Comparison of ENCODE assay signal across 10 cellular contexts in the genomic region with DNA sequence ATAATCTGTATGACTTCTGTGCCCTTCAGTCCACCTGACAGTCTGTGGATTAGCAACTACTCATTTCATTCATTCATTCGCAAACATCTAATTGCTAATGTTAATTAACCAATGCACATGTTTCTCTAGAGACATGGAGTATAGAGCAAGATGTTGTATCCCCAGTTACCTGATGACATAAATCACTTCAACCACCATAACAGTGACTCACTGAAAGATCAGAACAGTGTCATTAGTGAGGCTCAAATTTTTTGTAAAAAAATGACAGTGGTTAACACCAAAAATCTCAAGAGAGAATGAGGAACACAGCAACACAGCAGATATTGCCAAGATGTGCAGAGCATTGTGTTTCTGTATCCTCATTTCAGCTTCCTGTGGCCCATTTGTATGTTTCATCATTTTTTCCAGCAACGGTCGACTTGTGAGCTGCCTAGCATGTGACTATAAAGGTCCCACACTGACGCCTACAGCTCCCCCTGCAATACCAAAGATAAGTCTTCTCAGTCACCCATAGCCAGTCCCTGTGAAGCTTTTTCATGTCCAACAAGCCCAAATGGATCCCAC. TPM values are rescaled to one million over a fixed set of nuclear protein-coding genes. Genes with fewer than 3 reads are reported as not detected.
DNase-seq lines count a peak whose midpoint lies in the region; ATAC-seq, FAIRE-seq and TF ChIP-seq lines count a peak whose summit lies in the region.
"Had no signal": no experiment of that assay in that cellular context is flagged by ENCODE, and none has a peak within 500 bp of the region (broad histone marks: within the 10 kb centered on the region; RNA-seq: fewer than 3 reads in every experiment).

No MANE protein-coding gene starts in this region.

- POLR2A ChIA-PET in SK-N-SH (lab: Yijun Ruan, JAX) = no interaction called here

- H3K36me3 ChIP-seq in SK-N-SH (replicated peaks in 1 of 2; ENCODE audit: control insufficient read depth in 1 of 2, insufficient read depth in 2 of 2, low read length in 1 of 2) (no peaks in the 10 kb centered on the region), gastrocnemius medialis (no peaks in the 10 kb centered on the region)

- no peak overlapping the region for H3K4me2 ChIP-seq in SK-N-SH

- H3K4me3 ChIP-seq in SK-N-SH (ENCODE audit: low read depth in 2 of 2, low read length in 1 of 2) (no peak overlapping the region), gastrocnemius medialis (no peak overlapping the region)

- H3K4me1 ChIP-seq in SK-N-SH (ENCODE audit: control insufficient read depth in 1 of 2, insufficient read depth in 2 of 2, low read depth in 1 of 2, low read length in 1 of 2) (peaks cover 12 to 14% of the 10 kb centered on the region in 2 experiments; a peak in 3 of 4 replicates), gastrocnemius medialis (peaks cover 5 to 6% of the 10 kb centered on the region in 2 donors)

- H4K20me1 ChIP-seq in SK-N-SH (ENCODE audit: insufficient read depth) = no peaks in the 10 kb centered on the region

- in situ Hi-C loops in gastrocnemius medialis (cut with MboI; ENCODE audit: low sequenced_read_pairs in 4 of 4) = no loop called here

- H3K27me3 ChIP-seq in SK-N-SH (ENCODE audit: insufficient read depth) (no peaks in the 10 kb centered on the region), gastrocnemius medialis (no peaks in the 10 kb centered on the region)

- TF ChIP-seq RAD21 in SK-N-SH (IDR thresholded peaks at IDR 0.05; ENCODE audit: low read length) = no peak

- H3F3A ChIP-seq in SK-N-SH (replicated peaks; ENCODE audit: insufficient read depth) = peaks cover 21% of the 10 kb centered on the region

- TF ChIP-seq CTCF in SK-N-SH (IDR thresholded peaks at IDR 0.05) (no peak), gastrocnemius medialis (IDR thresholded peaks at IDR 0.05 in 4 of 5, conservative IDR thresholded peaks at IDR 0.05 in 1 of 5) (no peak)

- no peaks in the 10 kb centered on the region; the same call in 1 of the 2 replicates for H3K9me3 ChIP-seq in SK-N-SH
- H3K9me3 ChIP-seq in gastrocnemius medialis = no peaks in the 10 kb centered on the region

- TF ChIP-seq EP300 in SK-N-SH (IDR thresholded peaks at IDR 0.05; ENCODE audit: borderline replicate concordance in 1 of 2, low read depth in 1 of 2, low read length in 1 of 2) = no peak

- H3K79me2 ChIP-seq in SK-N-SH (ENCODE audit: insufficient read depth) = no peaks in the 10 kb centered on the region

- no peak overlapping the region for H3K27ac ChIP-seq in SK-N-SH (ENCODE audit: low read depth in 2 of 2, low read length in 1 of 2)
- H3K27ac ChIP-seq in gastrocnemius medialis = peak overlapping the region in 2 of 4 donors; percentile 5 to 44

- no peak overlapping the region for H3K9ac ChIP-seq in SK-N-SH

- CTCF ChIA-PET in SK-N-SH (lab: Yijun Ruan, JAX) = no interaction called here

- no peak for DNase-seq in SK-N-SH
- peak; percentile 6 for DNase-seq in activated T-cell treated with anti-CD3 and anti-CD28 coated beads for 48 hours (ENCODE audit: low read depth)
- peak; percentile 24 to 53 for DNase-seq in gastrocnemius medialis
- no peak for DNase-seq in GM12892 (ENCODE audit: insufficient read length)
- no peak for DNase-seq in cerebellum (ENCODE audit: low spot score)

- FAIRE-seq in GM12892 (lab: Jason Lieb, UNC) = no peak
- FAIRE-seq: A204.1 had no signal

- H3K9me2 ChIP-seq in SK-N-SH = no peaks in the 10 kb centered on the region

- peak overlapping the region; percentile 1; the same call in 1 of the 2 replicates for H2AFZ ChIP-seq in SK-N-SH (ENCODE audit: low read depth)

- no peak for TF ChIP-seq POLR2A in gastrocnemius medialis (IDR thresholded peaks at IDR 0.05)
- no peak for TF ChIP-seq POLR2A in GM12892 (IDR thresholded peaks at IDR 0.05; ENCODE audit: low read depth, low read length)

- ATAC-seq in SK-N-SH treated with all-trans-retinoic acid at 6 μM for 48 hours (no peak), HG03196 (IDR thresholded peaks at IDR 0.05; ENCODE audit: unreplicated experiment) (peak; percentile 35), gastrocnemius medialis (peak in 1 of 2 donors; percentile 33), GM21576 (IDR thresholded peaks at IDR 0.05; ENCODE audit: unreplicated experiment) (no peak)

- WGBS in SK-N-SH (ENCODE audit: low lambda C conversion rate) = 88% methylated on average over 4 of the region's 4 CpGs

- intact Hi-C loops in gastrocnemius medialis (cut with DNase I; ENCODE audit: low total_unique reads) = no loop called here

TF ChIP-seq in SK-N-SH, 30 proteins besides CTCF, POLR2A, EP300 and RAD21 (continues in another document):
- TF ChIP-seq, protein P1, sequence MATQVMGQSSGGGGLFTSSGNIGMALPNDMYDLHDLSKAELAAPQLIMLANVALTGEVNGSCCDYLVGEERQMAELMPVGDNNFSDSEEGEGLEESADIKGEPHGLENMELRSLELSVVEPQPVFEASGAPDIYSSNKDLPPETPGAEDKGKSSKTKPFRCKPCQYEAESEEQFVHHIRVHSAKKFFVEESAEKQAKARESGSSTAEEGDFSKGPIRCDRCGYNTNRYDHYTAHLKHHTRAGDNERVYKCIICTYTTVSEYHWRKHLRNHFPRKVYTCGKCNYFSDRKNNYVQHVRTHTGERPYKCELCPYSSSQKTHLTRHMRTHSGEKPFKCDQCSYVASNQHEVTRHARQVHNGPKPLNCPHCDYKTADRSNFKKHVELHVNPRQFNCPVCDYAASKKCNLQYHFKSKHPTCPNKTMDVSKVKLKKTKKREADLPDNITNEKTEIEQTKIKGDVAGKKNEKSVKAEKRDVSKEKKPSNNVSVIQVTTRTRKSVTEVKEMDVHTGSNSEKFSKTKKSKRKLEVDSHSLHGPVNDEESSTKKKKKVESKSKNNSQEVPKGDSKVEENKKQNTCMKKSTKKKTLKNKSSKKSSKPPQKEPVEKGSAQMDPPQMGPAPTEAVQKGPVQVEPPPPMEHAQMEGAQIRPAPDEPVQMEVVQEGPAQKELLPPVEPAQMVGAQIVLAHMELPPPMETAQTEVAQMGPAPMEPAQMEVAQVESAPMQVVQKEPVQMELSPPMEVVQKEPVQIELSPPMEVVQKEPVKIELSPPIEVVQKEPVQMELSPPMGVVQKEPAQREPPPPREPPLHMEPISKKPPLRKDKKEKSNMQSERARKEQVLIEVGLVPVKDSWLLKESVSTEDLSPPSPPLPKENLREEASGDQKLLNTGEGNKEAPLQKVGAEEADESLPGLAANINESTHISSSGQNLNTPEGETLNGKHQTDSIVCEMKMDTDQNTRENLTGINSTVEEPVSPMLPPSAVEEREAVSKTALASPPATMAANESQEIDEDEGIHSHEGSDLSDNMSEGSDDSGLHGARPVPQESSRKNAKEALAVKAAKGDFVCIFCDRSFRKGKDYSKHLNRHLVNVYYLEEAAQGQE (IDR thresholded peaks at IDR 0.05; ENCODE audit: low read depth, low read length) = no peak
- no peak for TF ChIP-seq FOSL2 (IDR thresholded peaks at IDR 0.05; ENCODE audit: borderline replicate concordance, low read depth)

TF ChIP-seq in SK-N-SH treated with all-trans-retinoic acid at 6 μM for 48 hours, 23 proteins besides CTCF, POLR2A, EP300 and RAD21:
- TF ChIP-seq ZFP3 (CRISPR knock-in tag; IDR thresholded peaks at IDR 0.05) = no peak

RNA-seq across cellular contexts. Expression of a gene that starts 3.7 kb away (rescaled TPM):
- 6.2 and 7.9 TPM in 2 replicates for polyA plus RNA-seq in SK-N-SH (2012; rRNA removed)
- 5.5 and 5.8 TPM in 2 replicates for polyA plus RNA-seq in SK-N-SH (2012; cell fraction: cytosol; rRNA removed)
- 11.4 and 26.4 TPM in 2 replicates for polyA plus RNA-seq in SK-N-SH (2012; cell fraction: nucleus; rRNA removed)
- total RNA-seq in gastrocnemius medialis (1 to 10 TPM; 1.9 to 5.6 (median 4.6) TPM), cerebellum (16.8 TPM)
- polyA plus RNA-seq in GM12892 (2012; ENCODE audit: missing spikeins) = 5.2 TPM

RNA-seq across cellular contexts. Expression of a gene that starts 29.2 kb away (rescaled TPM):
- polyA plus RNA-seq in SK-N-SH (2012; rRNA removed) = not detected in 2 replicates
- not detected in 2 replicates for polyA plus RNA-seq in SK-N-SH (2012; cell fraction: cytosol; rRNA removed)
- not detected in 2 replicates for polyA plus RNA-seq in SK-N-SH (2012; cell fraction: nucleus; rRNA removed)
- total RNA-seq in gastrocnemius medialis (not detected), cerebellum (not detected)
- not detected for polyA plus RNA-seq in GM12892 (2012; ENCODE audit: missing spikeins)
- total RNA-seq: pulmonary artery endothelial cell had no signal

Comparison
In these comparisons a context has a peak if more than half of its experiments do, and no peak if none do; other contexts are left out.
1. DNase-seq: peak in activated T-cell treated with anti-CD3 and anti-CD28 coated beads for 48 hours (single experiment) and gastrocnemius medialis (2 of 2); none in SK-N-SH (single experiment), GM12892 (single experiment) and cerebellum (single experiment).